Comparison of ENCODE assay signal across 1 cellular context in the genomic region with DNA sequence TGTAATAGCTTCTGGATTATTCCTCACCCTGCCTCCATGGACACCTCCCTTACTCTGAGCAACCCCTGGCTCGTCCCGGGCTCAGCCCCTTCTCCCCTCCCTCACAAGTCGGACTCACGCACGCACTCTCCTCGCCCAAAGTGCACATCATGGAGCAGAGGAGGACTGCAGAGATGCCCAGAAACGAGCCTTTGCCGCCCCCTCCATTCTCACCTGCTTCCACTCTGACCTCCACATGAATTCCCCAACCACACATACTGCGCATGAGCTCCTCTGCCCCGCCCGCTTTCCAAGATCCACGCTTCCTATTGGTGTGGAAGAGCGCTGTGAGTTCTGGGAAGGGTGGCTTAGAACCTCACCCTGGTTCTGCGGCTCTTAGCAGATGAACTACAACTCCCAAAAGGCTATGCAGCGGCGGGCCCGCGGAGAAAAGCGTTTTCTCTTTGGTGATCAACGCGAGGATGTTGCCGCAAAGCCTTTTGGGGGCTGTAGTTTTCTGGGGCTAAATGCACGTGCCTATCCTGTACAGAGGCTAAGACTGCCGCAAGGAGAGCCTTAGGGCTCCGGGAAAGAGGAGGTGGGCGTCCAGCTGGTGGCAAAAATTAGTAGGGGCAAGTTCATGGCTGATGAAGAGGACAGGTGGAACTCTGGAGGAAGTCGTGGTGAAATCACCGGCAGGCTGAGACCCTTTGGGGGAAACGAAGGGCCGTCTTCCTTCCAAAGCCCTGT.
TF ChIP-seq lines count a peak whose summit lies in the region.

TSS of gene PHB1 (minus strand) at position 261 of the 729 bp plus-strand sequence. CDS start 1,618 bp downstream, outside the sequence.

TF ChIP-seq in HEK293, 187 proteins besides CTCF, POLR2A, EP300 and RAD21 (continued from another document):
- peak; percentile 57; the same call in 1 of the 2 replicates for TF ChIP-seq ZNF391 (tag by site-specific recombination; IDR thresholded peaks at IDR 0.05; ENCODE audit: borderline replicate concordance, low read depth)
- TF ChIP-seq EGR2 (tag by site-specific recombination; IDR thresholded peaks at IDR 0.05; ENCODE audit: low read depth), result peak; percentile 4; the same call in 1 of the 2 replicates
- TF ChIP-seq ZNF621 (tag by site-specific recombination; IDR thresholded peaks at IDR 0.05), result no peak
- TF ChIP-seq TSHZ1 (tag by site-specific recombination; IDR thresholded peaks at IDR 0.05; ENCODE audit: borderline replicate concordance), result no peak
- TF ChIP-seq ZNF558 (tag by site-specific recombination; IDR thresholded peaks at IDR 0.05), result no peak
- TF ChIP-seq KLF9 (tag by site-specific recombination; IDR thresholded peaks at IDR 0.05; ENCODE audit: low read depth), result peak; percentile 72
- no peak for TF ChIP-seq ZNF529 (tag by site-specific recombination; IDR thresholded peaks at IDR 0.05; ENCODE audit: insufficient replicate concordance)
- no peak for TF ChIP-seq ZNF155 (tag by site-specific recombination; IDR thresholded peaks at IDR 0.05)
- no peak for TF ChIP-seq ZNF221 (tag by site-specific recombination; IDR thresholded peaks at IDR 0.05; ENCODE audit: borderline replicate concordance)
- peak; percentile 94 for TF ChIP-seq ZBTB17 (tag by site-specific recombination; IDR thresholded peaks at IDR 0.05)
- no peak; the same call in 1 of the 2 replicates for TF ChIP-seq ZNF324 (tag by site-specific recombination; IDR thresholded peaks at IDR 0.05)
- TF ChIP-seq ZFP3 (tag by site-specific recombination; IDR thresholded peaks at IDR 0.05; ENCODE audit: low read depth), result no peak
- TF ChIP-seq GLI2 (tag by site-specific recombination; IDR thresholded peaks at IDR 0.05; ENCODE audit: borderline replicate concordance, low read depth), result no peak
- no peak for TF ChIP-seq ZNF664 (tag by site-specific recombination; IDR thresholded peaks at IDR 0.05)
- peak; percentile 94 for TF ChIP-seq ZNF335 (tag by site-specific recombination; conservative IDR thresholded peaks at IDR 0.05)
- 0 out of 2 replicates have a peak, but pooled peaks have one; percentile 64 for TF ChIP-seq ZNF501 (tag by site-specific recombination; IDR thresholded peaks at IDR 0.05)
- TF ChIP-seq KLF16 (tag by site-specific recombination; IDR thresholded peaks at IDR 0.05), result peak; percentile 80
- peak; percentile 43; the same call in 1 of the 2 replicates for TF ChIP-seq TCF7L2 (IDR thresholded peaks at IDR 0.05; ENCODE audit: borderline replicate concordance, low read depth, low read length)
- no peak for TF ChIP-seq PRDM10 (tag by site-specific recombination; IDR thresholded peaks at IDR 0.05)
- TF ChIP-seq PRDM2 (tag by site-specific recombination; IDR thresholded peaks at IDR 0.05; ENCODE audit: borderline replicate concordance), result no peak
- TF ChIP-seq, protein P1, sequence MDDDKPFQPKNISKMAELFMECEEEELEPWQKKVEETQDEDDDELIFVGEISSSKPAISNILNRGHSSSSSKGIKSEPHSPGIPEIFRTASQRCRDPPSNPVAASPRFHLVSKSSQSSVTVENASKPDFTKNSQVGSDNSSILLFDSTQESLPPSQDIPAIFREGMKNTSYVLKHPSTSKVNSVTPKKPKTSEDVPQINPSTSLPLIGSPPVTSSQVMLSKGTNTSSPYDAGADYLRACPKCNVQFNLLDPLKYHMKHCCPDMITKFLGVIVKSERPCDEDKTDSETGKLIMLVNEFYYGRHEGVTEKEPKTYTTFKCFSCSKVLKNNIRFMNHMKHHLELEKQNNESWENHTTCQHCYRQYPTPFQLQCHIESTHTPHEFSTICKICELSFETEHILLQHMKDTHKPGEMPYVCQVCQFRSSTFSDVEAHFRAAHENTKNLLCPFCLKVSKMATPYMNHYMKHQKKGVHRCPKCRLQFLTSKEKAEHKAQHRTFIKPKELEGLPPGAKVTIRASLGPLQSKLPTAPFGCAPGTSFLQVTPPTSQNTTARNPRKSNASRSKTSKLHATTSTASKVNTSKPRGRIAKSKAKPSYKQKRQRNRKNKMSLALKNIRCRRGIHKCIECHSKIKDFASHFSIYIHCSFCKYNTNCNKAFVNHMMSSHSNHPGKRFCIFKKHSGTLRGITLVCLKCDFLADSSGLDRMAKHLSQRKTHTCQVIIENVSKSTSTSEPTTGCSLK (tag by site-specific recombination; IDR thresholded peaks at IDR 0.05), result no peak
- TF ChIP-seq SP2 (tag by site-specific recombination; IDR thresholded peaks at IDR 0.05), result peak; percentile 76
